In genomic region chrX:101429934-101430333, GRCh38 we compare ENCODE assay signal across 11 cellular contexts. TPM values are rescaled to one million over a fixed set of nuclear protein-coding genes. Genes with fewer than 3 reads are reported as not detected.
DNase-seq lines count a peak whose midpoint lies in the region; ATAC-seq and TF ChIP-seq lines count a peak whose summit lies in the region.
"Had no signal": no experiment of that assay in that cellular context is flagged by ENCODE, and none has a peak within 500 bp of the region (broad histone marks: within the 10 kb centered on the region; RNA-seq: fewer than 3 reads in every experiment).

No MANE protein-coding gene starts in this region.

- H2AK5ac ChIP-seq in mesenchymal stem cell (ENCODE audit: low read length, severe bottlenecking), result no peak overlapping the region

- H3K18ac ChIP-seq in mesenchymal stem cell (ENCODE audit: low read depth in 1 of 2, low read length in 2 of 2), result no peak overlapping the region

- POLR2A ChIA-PET in CD8-positive, alpha-beta T cell (lab: Charles Lee), result no interaction called here

- no peak overlapping the region for H3K27ac ChIP-seq in mesenchymal stem cell (ENCODE audit: low read length, poor library complexity, severe bottlenecking)
- no peak overlapping the region for H3K27ac ChIP-seq in CD8-positive, alpha-beta T cell (ENCODE audit: low read depth, low read length)

- no peak overlapping the region for H2BK12ac ChIP-seq in mesenchymal stem cell (ENCODE audit: low read length in 2 of 2)

- TF ChIP-seq CTCF in HFFc6 (IDR thresholded peaks at IDR 0.05), result no peak
- no peak for TF ChIP-seq CTCF in CD8-positive, alpha-beta T cell (IDR thresholded peaks at IDR 0.05)

- no peak overlapping the region for H2BK15ac ChIP-seq in mesenchymal stem cell (ENCODE audit: low read depth, poor library complexity, severe bottlenecking)

- H3K4me2 ChIP-seq in mesenchymal stem cell (ENCODE audit: low read length, poor library complexity, severe bottlenecking), result no peak overlapping the region

- H3K27me3 ChIP-seq in mesenchymal stem cell (ENCODE audit: control insufficient read depth in 1 of 2, insufficient read depth in 1 of 2, low read length in 2 of 2), result no peaks in the 10 kb centered on the region
- H3K27me3 ChIP-seq in CD8-positive, alpha-beta T cell (ENCODE audit: insufficient read depth, low read length), result no peaks in the 10 kb centered on the region

- no peak overlapping the region for H4K8ac ChIP-seq in mesenchymal stem cell (ENCODE audit: low read length)

- peak overlapping the region; percentile 87 for H3K27ac Mint-ChIP-seq in HFFc6
- H3K27ac Mint-ChIP-seq in CD8-positive, alpha-beta T cell, result no peak overlapping the region

- peak; percentile 49 for ATAC-seq in GM18867 (IDR thresholded peaks at IDR 0.05; ENCODE audit: unreplicated experiment)
- no peak for ATAC-seq in CD8-positive, alpha-beta T cell

- H3K27me3 Mint-ChIP-seq in HFFc6 (ENCODE audit: insufficient read depth), result no peaks in the 10 kb centered on the region; the same call in 1 of the 2 replicates
- no peaks in the 10 kb centered on the region for H3K27me3 Mint-ChIP-seq in CD8-positive, alpha-beta T cell (ENCODE audit: low read depth)

- peaks cover 3% of the 10 kb centered on the region for H3K79me1 ChIP-seq in mesenchymal stem cell (replicated peaks; ENCODE audit: low read length, poor library complexity, severe bottlenecking)

- no peak overlapping the region for H2AFZ ChIP-seq in mesenchymal stem cell (ENCODE audit: low read depth, low read length)

- no peak overlapping the region for H2BK5ac ChIP-seq in mesenchymal stem cell (ENCODE audit: low read depth, low read length, poor library complexity, severe bottlenecking)

- no peaks in the 10 kb centered on the region for H3K4me1 ChIP-seq in mesenchymal stem cell (ENCODE audit: control insufficient read depth, insufficient read depth, low read depth, low read length)
- no peaks in the 10 kb centered on the region for H3K4me1 ChIP-seq in CD8-positive, alpha-beta T cell (ENCODE audit: insufficient read depth, low read length)

- no peak overlapping the region for H3K4me3 ChIP-seq in mesenchymal stem cell (ENCODE audit: insufficient read depth in 1 of 2, low read depth in 1 of 2, low read length in 2 of 2)
- H3K4me3 ChIP-seq in CD8-positive, alpha-beta T cell (ENCODE audit: low read depth, low read length), result no peak overlapping the region

- intact Hi-C loops in CD8-positive, alpha-beta T cell (cut with DNase I, micrococcal nuclease), result no loop called here

- CTCF ChIA-PET in CD8-positive, alpha-beta T cell (lab: Charles Lee), result no interaction called here

- WGBS in mesenchymal stem cell, result 7% methylated on average over 1 of the region's 1 CpG

- peaks cover 18% of the 10 kb centered on the region for H3K4me1 Mint-ChIP-seq in HFFc6 (ENCODE audit: low read depth)
- H3K4me1 Mint-ChIP-seq in CD8-positive, alpha-beta T cell (ENCODE audit: low read depth), result no peaks in the 10 kb centered on the region

- no peaks in the 10 kb centered on the region for H3K9me3 Mint-ChIP-seq in HFFc6
- no peaks in the 10 kb centered on the region for H3K9me3 Mint-ChIP-seq in CD8-positive, alpha-beta T cell

- H3K36me3 ChIP-seq in mesenchymal stem cell (ENCODE audit: control insufficient read depth in 1 of 2, insufficient read depth in 2 of 2, low read depth in 1 of 2, low read length in 2 of 2), result peaks cover 7 to 24% of the 10 kb centered on the region in 2 experiments
- no peaks in the 10 kb centered on the region for H3K36me3 ChIP-seq in CD8-positive, alpha-beta T cell (ENCODE audit: insufficient read depth, low read length)

- no peak overlapping the region for H3K4ac ChIP-seq in mesenchymal stem cell (ENCODE audit: low read depth in 1 of 2, low read length in 2 of 2)

- peak; percentile 54 for DNase-seq in HFFc6
- DNase-seq in RPMI7951 (ENCODE audit: low read depth), result peak; percentile 47
- DNase-seq in mesenchymal stem cell, result peak; percentile 69
- no peak for DNase-seq in NCI-H187 (lab: John Stamatoyannopoulos, UW)
- DNase-seq in globus pallidus (ENCODE audit: low spot score), result no peak
- DNase-seq in CD8-positive, alpha-beta T cell, result no peak
- no peak for DNase-seq in activated CD8-positive, alpha-beta memory T cell treated with anti-CD3 and anti-CD28 coated beads, Interleukin-2, amount 50 U/mL, for 48 hours
- DNase-seq: effector CD4-positive, alpha-beta T cell; NCI-H774 had no signal

- H4K91ac ChIP-seq in mesenchymal stem cell (ENCODE audit: low read length), result no peak overlapping the region

- H3K36me3 Mint-ChIP-seq in HFFc6 (ENCODE audit: low read depth), result peaks cover 8% of the 10 kb centered on the region
- H3K36me3 Mint-ChIP-seq in CD8-positive, alpha-beta T cell, result peaks cover 38% of the 10 kb centered on the region

- no peak overlapping the region for H3K14ac ChIP-seq in mesenchymal stem cell (ENCODE audit: low read length in 2 of 2)

- no peak overlapping the region for H2BK120ac ChIP-seq in mesenchymal stem cell (ENCODE audit: low read depth, low read length)

- H3K23ac ChIP-seq in mesenchymal stem cell (ENCODE audit: low read length in 2 of 2), result no peak overlapping the region

- H3K9me3 ChIP-seq in mesenchymal stem cell (ENCODE audit: control insufficient read depth, low read length), result peaks cover 12% of the 10 kb centered on the region
- H3K9me3 ChIP-seq in CD8-positive, alpha-beta T cell (ENCODE audit: low read length), result no peaks in the 10 kb centered on the region

- peak overlapping the region; percentile 78 for H3K4me3 Mint-ChIP-seq in HFFc6
- H3K4me3 Mint-ChIP-seq in CD8-positive, alpha-beta T cell, result no peak overlapping the region

- peak overlapping the region; percentile 21 for H3K9ac ChIP-seq in mesenchymal stem cell (ENCODE audit: low read length)

RNA-seq across cellular contexts. Expression of gene HNRNPH2, which starts 21.9 kb away (rescaled TPM):
- 10 to 100 TPM; 60.5 to 74.5 (median 68.1) TPM for total RNA-seq in HFFc6 (2021; fragmentation: NEBNext Ultra II Directional; extraction: Animal tissue kit (Norgen Biotek cat#: 25700))
- total RNA-seq in RPMI7951 (2014; rRNA removed; shearing (Covaris generic)), result 43.5 and 46.1 TPM in 2 replicates
- 58.6 TPM for polyA plus RNA-seq in mesenchymal stem cell (2013, experiment 1 of 2)
- 60.5 TPM for polyA plus RNA-seq in mesenchymal stem cell (2013, experiment 2 of 2)
- 10 to 100 TPM; 43.2 to 47.3 TPM for total RNA-seq in CD8-positive, alpha-beta T cell

RNA-seq across cellular contexts. Expression of gene GLA, which starts 22.2 kb away (rescaled TPM):
- total RNA-seq in HFFc6 (2021; fragmentation: NEBNext Ultra II Directional; extraction: Animal tissue kit (Norgen Biotek cat#: 25700)), result 10 to 100 TPM; 40.3 to 65.8 (median 45.0) TPM
- total RNA-seq in RPMI7951 (2014; rRNA removed; shearing (Covaris generic)), result 57.2 and 58.0 TPM in 2 replicates
- polyA plus RNA-seq in mesenchymal stem cell (2013, experiment 1 of 2), result 66.5 TPM
- polyA plus RNA-seq in mesenchymal stem cell (2013, experiment 2 of 2), result 71.3 TPM
- total RNA-seq in CD8-positive, alpha-beta T cell, result 10 to 100 TPM; 31.7 to 32.0 TPM

RNA-seq across cellular contexts. Expression of gene RPL36A, which starts 39.1 kb away (rescaled TPM):
- 100 to 1,000 TPM; 127 to 361 (median 160) TPM for total RNA-seq in HFFc6 (2021; fragmentation: NEBNext Ultra II Directional; extraction: Animal tissue kit (Norgen Biotek cat#: 25700))
- 306 and 329 TPM in 2 replicates for total RNA-seq in RPMI7951 (2014; rRNA removed; shearing (Covaris generic))
- polyA plus RNA-seq in mesenchymal stem cell (2013, experiment 1 of 2), result 2,923 TPM
- polyA plus RNA-seq in mesenchymal stem cell (2013, experiment 2 of 2), result 2,774 TPM
- total RNA-seq in CD8-positive, alpha-beta T cell, result 100 to 1,000 TPM; 308 to 378 TPM

RNA-seq across cellular contexts. Expression of gene BTK, which starts 43.9 kb away (rescaled TPM):
- total RNA-seq in HFFc6 (2021; fragmentation: NEBNext Ultra II Directional; extraction: Animal tissue kit (Norgen Biotek cat#: 25700)), result not detected
- not detected in 2 replicates for total RNA-seq in RPMI7951 (2014; rRNA removed; shearing (Covaris generic))
- 0.30 TPM for polyA plus RNA-seq in mesenchymal stem cell (2013, experiment 1 of 2)
- 0.33 TPM for polyA plus RNA-seq in mesenchymal stem cell (2013, experiment 2 of 2)
- 1 to 10 TPM; 1.3 to 1.4 TPM for total RNA-seq in CD8-positive, alpha-beta T cell
- total RNA-seq: lung microvascular endothelial cell had no signal

RNA-seq across cellular contexts. Expression of gene ARMCX4, which starts 55.3 kb away (rescaled TPM):
- 10 to 100 TPM; 11.1 to 14.7 (median 12.9) TPM for total RNA-seq in HFFc6 (2021; fragmentation: NEBNext Ultra II Directional; extraction: Animal tissue kit (Norgen Biotek cat#: 25700))
- total RNA-seq in RPMI7951 (2014; rRNA removed; shearing (Covaris generic)), result 1.5 and 3.6 TPM in 2 replicates
- polyA plus RNA-seq in mesenchymal stem cell (2013, experiment 1 of 2), result 5.1 TPM
- polyA plus RNA-seq in mesenchymal stem cell (2013, experiment 2 of 2), result 4.8 TPM
- 10 to 100 TPM; 13.3 to 13.4 TPM for total RNA-seq in CD8-positive, alpha-beta T cell

Comparison
In these comparisons a context has a peak if more than half of its experiments do, and no peak if none do; other contexts are left out.
1. DNase-seq: peak in HFFc6 (single experiment), RPMI7951 (single experiment) and mesenchymal stem cell (single experiment); none in NCI-H187 (0 of 2), globus pallidus (single experiment), CD8-positive, alpha-beta T cell (0 of 7) and activated CD8-positive, alpha-beta memory T cell treated with anti-CD3 and anti-CD28 coated beads, Interleukin-2, amount 50 U/mL, for 48 hours (single experiment).